In the genomic region with DNA sequence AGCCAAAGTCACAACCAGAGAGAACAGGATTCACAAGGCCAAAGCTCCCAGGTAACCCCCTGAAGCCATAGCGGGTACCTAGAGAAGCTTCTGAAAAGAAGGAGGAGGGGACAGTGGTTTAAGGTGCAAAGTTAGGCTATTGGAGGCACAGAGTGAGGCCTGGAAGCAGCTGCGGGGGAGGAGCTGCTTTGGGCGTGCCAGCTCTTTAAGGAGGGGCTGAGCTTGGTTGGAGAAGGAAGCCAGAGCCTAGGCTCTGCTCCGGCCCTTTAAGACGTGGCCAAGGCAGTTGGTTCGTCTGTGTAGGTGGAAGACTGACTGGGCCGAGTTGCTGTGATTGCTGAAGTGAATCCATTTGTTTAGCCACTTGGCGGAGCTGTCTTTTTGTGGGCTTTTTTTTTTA, we compare ENCODE assay signal across 1 cellular context.
TF ChIP-seq lines count a peak whose summit lies in the region.

No MANE protein-coding gene starts in this region.

TF ChIP-seq in HepG2, 621 proteins besides CTCF, POLR2A, EP300 and RAD21 (continued from another document):
- TF ChIP-seq, protein P1, sequence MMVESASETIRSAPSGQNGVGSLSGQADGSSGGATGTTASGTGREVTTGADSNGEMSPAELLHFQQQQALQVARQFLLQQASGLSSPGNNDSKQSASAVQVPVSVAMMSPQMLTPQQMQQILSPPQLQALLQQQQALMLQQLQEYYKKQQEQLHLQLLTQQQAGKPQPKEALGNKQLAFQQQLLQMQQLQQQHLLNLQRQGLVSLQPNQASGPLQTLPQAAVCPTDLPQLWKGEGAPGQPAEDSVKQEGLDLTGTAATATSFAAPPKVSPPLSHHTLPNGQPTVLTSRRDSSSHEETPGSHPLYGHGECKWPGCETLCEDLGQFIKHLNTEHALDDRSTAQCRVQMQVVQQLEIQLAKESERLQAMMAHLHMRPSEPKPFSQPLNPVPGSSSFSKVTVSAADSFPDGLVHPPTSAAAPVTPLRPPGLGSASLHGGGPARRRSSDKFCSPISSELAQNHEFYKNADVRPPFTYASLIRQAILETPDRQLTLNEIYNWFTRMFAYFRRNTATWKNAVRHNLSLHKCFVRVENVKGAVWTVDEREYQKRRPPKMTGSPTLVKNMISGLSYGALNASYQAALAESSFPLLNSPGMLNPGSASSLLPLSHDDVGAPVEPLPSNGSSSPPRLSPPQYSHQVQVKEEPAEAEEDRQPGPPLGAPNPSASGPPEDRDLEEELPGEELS (CRISPR knock-in tag; IDR thresholded peaks at IDR 0.05), result no peak
- TF ChIP-seq ZMYM2 (CRISPR knock-in tag; IDR thresholded peaks at IDR 0.05) (no peak), ZNF441 (CRISPR knock-in tag; IDR thresholded peaks at IDR 0.05; ENCODE audit: borderline replicate concordance) (no peak), ZNF749 (CRISPR knock-in tag; IDR thresholded peaks at IDR 0.05; ENCODE audit: borderline replicate concordance) (no peak), SALL1 (CRISPR knock-in tag; IDR thresholded peaks at IDR 0.05) (no peak), KDM2A (CRISPR knock-in tag; IDR thresholded peaks at IDR 0.05; ENCODE audit: borderline replicate concordance, low read depth) (no peak), ZBTB7B (CRISPR knock-in tag; IDR thresholded peaks at IDR 0.05) (no peak), MAZ (IDR thresholded peaks at IDR 0.05; ENCODE audit: borderline replicate concordance, low read depth, low read length) (no peak), MAZ (CRISPR knock-in tag; IDR thresholded peaks at IDR 0.05; ENCODE audit: low read depth) (no peak), SRSF1 (optimal IDR thresholded peaks at IDR 0.05; ENCODE audit: low read depth, low read length) (no peak), HOXA3 (CRISPR knock-in tag; IDR thresholded peaks at IDR 0.05) (no peak), ZFAT (CRISPR knock-in tag; conservative IDR thresholded peaks at IDR 0.05) (no peak)
- TF ChIP-seq, protein P2, sequence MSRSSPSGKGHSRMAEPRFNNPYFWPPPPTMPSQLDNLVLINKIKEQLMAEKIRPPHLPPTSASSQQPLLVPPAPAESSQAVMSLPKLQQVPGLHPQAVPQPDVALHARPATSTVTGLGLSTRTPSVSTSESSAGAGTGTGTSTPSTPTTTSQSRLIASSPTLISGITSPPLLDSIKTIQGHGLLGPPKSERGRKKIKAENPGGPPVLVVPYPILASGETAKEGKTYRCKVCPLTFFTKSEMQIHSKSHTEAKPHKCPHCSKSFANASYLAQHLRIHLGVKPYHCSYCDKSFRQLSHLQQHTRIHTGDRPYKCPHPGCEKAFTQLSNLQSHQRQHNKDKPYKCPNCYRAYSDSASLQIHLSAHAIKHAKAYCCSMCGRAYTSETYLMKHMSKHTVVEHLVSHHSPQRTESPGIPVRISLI (CRISPR knock-in tag; IDR thresholded peaks at IDR 0.05; ENCODE audit: borderline replicate concordance), result no peak
- TF ChIP-seq, protein P3, sequence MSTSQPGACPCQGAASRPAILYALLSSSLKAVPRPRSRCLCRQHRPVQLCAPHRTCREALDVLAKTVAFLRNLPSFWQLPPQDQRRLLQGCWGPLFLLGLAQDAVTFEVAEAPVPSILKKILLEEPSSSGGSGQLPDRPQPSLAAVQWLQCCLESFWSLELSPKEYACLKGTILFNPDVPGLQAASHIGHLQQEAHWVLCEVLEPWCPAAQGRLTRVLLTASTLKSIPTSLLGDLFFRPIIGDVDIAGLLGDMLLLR (CRISPR knock-in tag; IDR thresholded peaks at IDR 0.05), result no peak
